Comparison of ENCODE assay signal across 1 cellular context in the genomic region with DNA sequence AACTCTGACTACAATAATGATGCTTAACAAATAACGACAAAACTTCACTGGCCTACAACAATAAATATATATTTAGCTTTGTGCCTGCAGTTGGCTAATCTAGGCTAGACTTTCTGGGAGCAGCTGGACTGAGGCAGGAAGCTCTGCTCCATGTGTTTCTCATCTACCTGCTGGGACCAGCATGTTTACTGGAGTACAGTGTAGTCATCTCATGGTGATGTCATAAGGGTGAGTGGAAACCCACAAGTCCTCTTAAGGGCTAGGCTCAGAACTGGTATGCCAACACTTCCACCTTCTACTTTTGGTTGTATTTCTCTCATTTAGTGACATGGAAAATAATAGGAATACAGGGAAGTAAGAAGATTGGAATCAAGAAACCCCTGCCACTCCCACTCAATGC.
A peak's percentile ranks its signal among the peaks of the same experiment; 100 is the strongest.
TF ChIP-seq lines count a peak whose summit lies in the region.

No MANE protein-coding gene starts in this region.

TF ChIP-seq in HEK293, 187 proteins besides CTCF, POLR2A, EP300 and RAD21 (continued from another document):
- TF ChIP-seq, protein P1, sequence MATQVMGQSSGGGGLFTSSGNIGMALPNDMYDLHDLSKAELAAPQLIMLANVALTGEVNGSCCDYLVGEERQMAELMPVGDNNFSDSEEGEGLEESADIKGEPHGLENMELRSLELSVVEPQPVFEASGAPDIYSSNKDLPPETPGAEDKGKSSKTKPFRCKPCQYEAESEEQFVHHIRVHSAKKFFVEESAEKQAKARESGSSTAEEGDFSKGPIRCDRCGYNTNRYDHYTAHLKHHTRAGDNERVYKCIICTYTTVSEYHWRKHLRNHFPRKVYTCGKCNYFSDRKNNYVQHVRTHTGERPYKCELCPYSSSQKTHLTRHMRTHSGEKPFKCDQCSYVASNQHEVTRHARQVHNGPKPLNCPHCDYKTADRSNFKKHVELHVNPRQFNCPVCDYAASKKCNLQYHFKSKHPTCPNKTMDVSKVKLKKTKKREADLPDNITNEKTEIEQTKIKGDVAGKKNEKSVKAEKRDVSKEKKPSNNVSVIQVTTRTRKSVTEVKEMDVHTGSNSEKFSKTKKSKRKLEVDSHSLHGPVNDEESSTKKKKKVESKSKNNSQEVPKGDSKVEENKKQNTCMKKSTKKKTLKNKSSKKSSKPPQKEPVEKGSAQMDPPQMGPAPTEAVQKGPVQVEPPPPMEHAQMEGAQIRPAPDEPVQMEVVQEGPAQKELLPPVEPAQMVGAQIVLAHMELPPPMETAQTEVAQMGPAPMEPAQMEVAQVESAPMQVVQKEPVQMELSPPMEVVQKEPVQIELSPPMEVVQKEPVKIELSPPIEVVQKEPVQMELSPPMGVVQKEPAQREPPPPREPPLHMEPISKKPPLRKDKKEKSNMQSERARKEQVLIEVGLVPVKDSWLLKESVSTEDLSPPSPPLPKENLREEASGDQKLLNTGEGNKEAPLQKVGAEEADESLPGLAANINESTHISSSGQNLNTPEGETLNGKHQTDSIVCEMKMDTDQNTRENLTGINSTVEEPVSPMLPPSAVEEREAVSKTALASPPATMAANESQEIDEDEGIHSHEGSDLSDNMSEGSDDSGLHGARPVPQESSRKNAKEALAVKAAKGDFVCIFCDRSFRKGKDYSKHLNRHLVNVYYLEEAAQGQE (tag by site-specific recombination; IDR thresholded peaks at IDR 0.05): no peak
- no peak for TF ChIP-seq ZNF792 (tag by site-specific recombination; IDR thresholded peaks at IDR 0.05)
- no peak for TF ChIP-seq SP7 (tag by site-specific recombination; IDR thresholded peaks at IDR 0.05)
- TF ChIP-seq IKZF3 (tag by site-specific recombination; IDR thresholded peaks at IDR 0.05): no peak
- no peak for TF ChIP-seq ZIC2 (tag by site-specific recombination; IDR thresholded peaks at IDR 0.05)
- no peak for TF ChIP-seq ZBTB48 (tag by site-specific recombination; IDR thresholded peaks at IDR 0.05)
- no peak for TF ChIP-seq EGR2 (tag by site-specific recombination; IDR thresholded peaks at IDR 0.05; ENCODE audit: low read depth)
- TF ChIP-seq ZFHX2 (tag by site-specific recombination; conservative IDR thresholded peaks at IDR 0.05): no peak
- no peak for TF ChIP-seq ZNF596 (tag by site-specific recombination; IDR thresholded peaks at IDR 0.05)
- no peak for TF ChIP-seq ZNF292 (tag by site-specific recombination; IDR thresholded peaks at IDR 0.05; ENCODE audit: borderline replicate concordance, low read depth)
- peak; percentile 59; the same call in 1 of the 2 replicates for TF ChIP-seq ZBTB21 (tag by site-specific recombination; IDR thresholded peaks at IDR 0.05)
- TF ChIP-seq SCRT2 (tag by site-specific recombination; IDR thresholded peaks at IDR 0.05): peak; percentile 17; the same call in 1 of the 2 replicates
TF ChIP-seq in HEK293: peak in this region for 6.
